Comparison of ENCODE assay signal across 27 cellular contexts in genomic region chr16:21223787-21224186, GRCh38. TPM values are rescaled to one million over a fixed set of nuclear protein-coding genes. Genes with fewer than 3 reads are reported as not detected.
DNase-seq lines count a peak whose midpoint lies in the region; ATAC-seq and TF ChIP-seq lines count a peak whose summit lies in the region.
"Had no signal": no experiment of that assay in that cellular context is flagged by ENCODE, and none has a peak within 500 bp of the region (broad histone marks: within the 10 kb centered on the region; RNA-seq: fewer than 3 reads in every experiment).

No MANE protein-coding gene starts in this region.

- TF ChIP-seq CTCF in MM.1S (IDR thresholded peaks at IDR 0.05; ENCODE audit: low read length) (no peak), colonic mucosa (IDR thresholded peaks at IDR 0.05) (no peak), mucosa of descending colon (IDR thresholded peaks at IDR 0.05) (no peak)

- H3K27ac ChIP-seq in MM.1S (ENCODE audit: low read length), result no peak overlapping the region
- no peak overlapping the region for H3K27ac ChIP-seq in colonic mucosa
- H3K27ac ChIP-seq: BLaER1, HL-60, SJCRH30 had no signal

- DNase-seq in ELF-1 (ENCODE audit: low read depth, low spot score), result peak; percentile 7
- DNase-seq in MM.1S, result peak; percentile 28
- DNase-seq in colonic mucosa, result peak; percentile 37
- peak in 1 of 3 donors; percentile 52 for DNase-seq in mucosa of descending colon
- no peak for DNase-seq in NCI-H2171 treated with DMSO at 0.1 percent for 48 hours (lab: John Stamatoyannopoulos, UW)
- no peak for DNase-seq in HPDE6-E6E7 (ENCODE audit: extremely low spot score)
- DNase-seq: CD4-positive, alpha-beta T cell; DMS 273 treated with DMSO at 0.1 percent for 48 hours; DMS79 treated with DMSO at 0.1 percent for 48 hours; KBM-7; NCI-H1105; NCI-H146; NCI-H2029 treated with DMSO at 0.1 percent for 48 hours; NCI-H82; Peyer's patch; T-cell had no signal

- H3K27me3 ChIP-seq in MM.1S (replicated peaks; ENCODE audit: insufficient read depth, low read length) (no peaks in the 10 kb centered on the region), colonic mucosa (no peaks in the 10 kb centered on the region)
- H3K27me3 ChIP-seq: BLaER1, Peyer's patch, SJCRH30 had no signal

- H2AFZ ChIP-seq in MM.1S (ENCODE audit: low read length), result no peak overlapping the region

- no peaks in the 10 kb centered on the region for H3F3A ChIP-seq in MM.1S (ENCODE audit: insufficient read depth, low read length)

- H3K79me2 ChIP-seq in MM.1S (ENCODE audit: low read length), result no peaks in the 10 kb centered on the region

- H3K9me2 ChIP-seq in MM.1S (replicated peaks; ENCODE audit: insufficient read depth, low read length), result no peaks in the 10 kb centered on the region

- H3K36me3 ChIP-seq in MM.1S (replicated peaks; ENCODE audit: insufficient read depth, low read length) (no peaks in the 10 kb centered on the region), colonic mucosa (no peaks in the 10 kb centered on the region), mucosa of descending colon (ENCODE audit: low read depth) (no peaks in the 10 kb centered on the region)
- H3K36me3 ChIP-seq: BLaER1, Peyer's patch, SJCRH30 had no signal

- H3K9me3 ChIP-seq in MM.1S (replicated peaks; ENCODE audit: insufficient read depth, low read length) (no peaks in the 10 kb centered on the region), colonic mucosa (no peaks in the 10 kb centered on the region), mucosa of descending colon (no peaks in the 10 kb centered on the region)
- H3K9me3 ChIP-seq: BLaER1, Caco-2, Peyer's patch, SJCRH30 had no signal

- no peaks in the 10 kb centered on the region for H4K20me1 ChIP-seq in MM.1S (ENCODE audit: insufficient read depth, low read length)
- H4K20me1 ChIP-seq: BLaER1 had no signal

- no peak overlapping the region for H3K4me2 ChIP-seq in MM.1S (ENCODE audit: low read depth, low read length)
- H3K4me2 ChIP-seq: BLaER1 had no signal

- ATAC-seq in mucosa of descending colon (peak; percentile 49), HG02763 (IDR thresholded peaks at IDR 0.05; ENCODE audit: unreplicated experiment) (no peak), GM21619 (IDR thresholded peaks at IDR 0.05; ENCODE audit: unreplicated experiment) (no peak)
- ATAC-seq: GM12878, T-cell had no signal

- no peak overlapping the region for H3K9ac ChIP-seq in MM.1S (ENCODE audit: low read length)
- H3K9ac ChIP-seq in colonic mucosa (ENCODE audit: low read depth in 2 of 2, low read length in 2 of 2), result no peak overlapping the region
- H3K9ac ChIP-seq: BLaER1 had no signal

- intact Hi-C loops in colonic mucosa (cut with DNase I), result no loop called here
- intact Hi-C loops in mucosa of descending colon (cut with DNase I, micrococcal nuclease), result no loop called here

- H3K4me3 ChIP-seq in MM.1S (ENCODE audit: low read length) (no peak overlapping the region), colonic mucosa (no peak overlapping the region), mucosa of descending colon (no peak overlapping the region)
- H3K4me3 ChIP-seq: BLaER1, GM12878, Peyer's patch, SJCRH30 had no signal

- no peaks in the 10 kb centered on the region for H3K4me1 ChIP-seq in MM.1S (ENCODE audit: low read length)
- no peaks in the 10 kb centered on the region for H3K4me1 ChIP-seq in colonic mucosa
- peaks cover 10% of the 10 kb centered on the region for H3K4me1 ChIP-seq in mucosa of descending colon (ENCODE audit: low read depth)
- H3K4me1 ChIP-seq: Peyer's patch had no signal

RNA-seq across cellular contexts. Expression of gene ANKS4B, which starts 9.7 kb away (rescaled TPM):
- total RNA-seq in colonic mucosa, result 10 to 100 TPM; 41.3 to 62.9 TPM
- total RNA-seq in mucosa of descending colon, result 10 to 100 TPM; 20.9 to 55.3 (median 46.2) TPM
- total RNA-seq: CD4-positive, alpha-beta T cell; HT1080; NCI-H460; OCI-LY7 had no signal

RNA-seq across cellular contexts. Expression of gene ZP2, which starts 12.4 kb away (rescaled TPM):
- total RNA-seq in colonic mucosa (under 1 TPM; 0.25 to 0.27 TPM), mucosa of descending colon (under 1 TPM in 1 of 3 donors, not detected in 2; 0.20 TPM)
- total RNA-seq: Caco-2; CD4-positive, alpha-beta T cell; H1; HT1080; NCI-H460; OCI-LY7; SJCRH30; T-cell had no signal

RNA-seq across cellular contexts. Expression of gene CRYM, which starts 54.3 kb away (rescaled TPM):
- 10 to 100 TPM; 10.4 to 14.0 TPM for total RNA-seq in colonic mucosa
- 10 to 100 TPM in 1 of 3 donors, 1 to 10 TPM in 2; 5.6 to 14.1 (median 9.5) TPM for total RNA-seq in mucosa of descending colon
- total RNA-seq: Caco-2; CD4-positive, alpha-beta T cell; HT1080; NCI-H460; SJCRH30 had no signal

Comparison
In these comparisons a context has a peak if more than half of its experiments do, and no peak if none do; other contexts are left out.
1. DNase-seq: peak in ELF-1 (single experiment), MM.1S (single experiment) and colonic mucosa (single experiment); none in NCI-H2171 treated with DMSO at 0.1 percent for 48 hours (single experiment) and HPDE6-E6E7 (single experiment).